Comparison of ENCODE assay signal across 14 cellular contexts in the genomic region with DNA sequence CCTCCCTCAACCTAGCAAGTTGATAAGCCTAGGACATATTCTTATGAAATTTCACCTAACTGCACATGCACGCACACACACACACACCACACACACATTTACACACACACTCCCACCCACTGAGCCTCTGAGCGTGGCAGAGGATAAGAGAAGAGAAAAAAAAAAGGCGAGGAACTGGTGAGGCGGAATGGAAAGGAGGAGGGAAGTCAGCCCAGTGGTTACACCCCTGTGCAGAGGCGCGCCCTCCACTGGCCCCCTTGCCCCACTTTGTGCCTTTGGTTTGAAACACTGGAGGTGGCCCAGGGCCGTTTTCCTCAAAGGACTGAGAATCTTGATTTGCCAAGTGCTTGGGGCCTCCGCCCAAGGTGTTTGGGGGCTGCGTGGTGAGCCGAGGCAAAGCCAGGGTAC. TPM values are rescaled to one million over a fixed set of nuclear protein-coding genes. Genes with fewer than 3 reads are reported as not detected.
DNase-seq lines count a peak whose midpoint lies in the region; ATAC-seq and TF ChIP-seq lines count a peak whose summit lies in the region.
"Had no signal": no experiment of that assay in that cellular context is flagged by ENCODE, and none has a peak within 500 bp of the region (broad histone marks: within the 10 kb centered on the region; RNA-seq: fewer than 3 reads in every experiment).

No MANE protein-coding gene starts in this region.

- H3K4me3 Mint-ChIP-seq in naive B cell = peak overlapping the region in 5 of 8 donors; percentile 10 to 79 (median 46)
- H3K4me3 Mint-ChIP-seq: activated CD4-positive, alpha-beta T cell treated with anti-CD3 and anti-CD28 coated beads, Interleukin-2, amount 10 ng/mL, durations not matched to agents 7 days and 5 days; stimulated activated memory B cell treated with anti-CD40 and anti-IgM and Interleukin-4, amounts not matched to agents 10 μg/mL and 1 μg/mL and 100 μg/mL, for 72 hours had no signal

- H3K27ac Mint-ChIP-seq in naive B cell = peak overlapping the region in 2 of 6 donors; percentile 68 to 94
- H3K27ac Mint-ChIP-seq: activated CD4-positive, alpha-beta T cell treated with anti-CD3 and anti-CD28 coated beads, Interleukin-2, amount 10 ng/mL, durations not matched to agents 7 days and 5 days; CD4-positive, CD25-positive, alpha-beta regulatory T cell; stimulated activated memory B cell treated with anti-CD40 and anti-IgM and Interleukin-4, amounts not matched to agents 10 μg/mL and 1 μg/mL and 100 μg/mL, for 72 hours had no signal

- H3K27me3 ChIP-seq in right atrium auricular region = peaks cover under 1 to 15% of the 10 kb centered on the region in 2 donors
- H3K27me3 ChIP-seq in spleen (replicated peaks in 1 of 7) = peaks cover 0 to 100% (median 92%) of the 10 kb centered on the region in 7 donors
- H3K27me3 ChIP-seq in aorta (ENCODE audit: control insufficient read depth in 1 of 2, insufficient read depth in 2 of 2, low read length in 1 of 2) = peaks cover 0 to 5% of the 10 kb centered on the region in 2 donors

- DNase-seq in right atrium auricular region (ENCODE audit: low spot score) (no peak), left ventricle myocardium superior (no peak), naive B cell (no peak), spleen (no peak), SK-N-DZ (ENCODE audit: low spot score) (no peak), aorta (no peak), NCI-H526 treated with DMSO at 0.1 percent for 48 hours (lab: John Stamatoyannopoulos, UW) (no peak)
- DNase-seq: activated CD4-positive, alpha-beta T cell treated with anti-CD3 and anti-CD28 coated beads, Interleukin-2, amount 10 ng/mL, durations not matched to agents 7 days and 5 days; amniotic stem cell; CD4-positive, CD25-positive, alpha-beta regulatory T cell; mesendoderm; NCI-H2029 treated with DMSO at 0.1 percent for 48 hours had no signal

- peaks cover 0 to 34% of the 10 kb centered on the region in 2 donors for H3K4me1 ChIP-seq in right atrium auricular region
- peaks cover 5 to 39% (median 19%) of the 10 kb centered on the region in 6 donors for H3K4me1 ChIP-seq in spleen
- no peaks in the 10 kb centered on the region for H3K4me1 ChIP-seq in aorta (ENCODE audit: control insufficient read depth in 1 of 2, insufficient read depth in 2 of 2, low read length in 2 of 2)

- H3K27ac ChIP-seq in right atrium auricular region (peak overlapping the region; percentile 67 to 85), cingulate gyrus (ENCODE audit: low read depth, low read length) (peak overlapping the region; percentile 21), spleen (no peak overlapping the region), aorta (ENCODE audit: low read depth in 1 of 2, low read length in 2 of 2) (no peak overlapping the region)

- peaks cover 0 to 29% (median 6%) of the 10 kb centered on the region in 7 donors for H3K9me3 Mint-ChIP-seq in naive B cell
- H3K9me3 Mint-ChIP-seq: activated CD4-positive, alpha-beta T cell treated with anti-CD3 and anti-CD28 coated beads, Interleukin-2, amount 10 ng/mL, durations not matched to agents 7 days and 5 days had no signal

- 29 to 41% (median 35%) methylated on average over 10 of the region's 10 CpGs for WGBS in spleen, 5 donors
- 55% methylated on average over 10 of the region's 10 CpGs for WGBS in aorta, 2 donors

- ATAC-seq in left ventricle myocardium superior (no peak), naive B cell (ENCODE audit: low read depth in 2 of 2) (no peak), aorta (ENCODE audit: low FRiP score) (no peak)
- ATAC-seq: stimulated activated memory B cell treated with anti-CD40 and anti-IgM and Interleukin-4, amounts not matched to agents 10 μg/mL and 1 μg/mL and 100 μg/mL, for 72 hours had no signal

- H3K9me3 ChIP-seq in right atrium auricular region (no peaks in the 10 kb centered on the region), spleen (peaks cover 0 to 6% (median 0%) of the 10 kb centered on the region in 8 donors), aorta (ENCODE audit: control insufficient read depth, low read length) (peaks cover 2% of the 10 kb centered on the region)

- H3K27me3 Mint-ChIP-seq in naive B cell = peaks cover 44 to 60% (median 49%) of the 10 kb centered on the region in 3 donors

- H3K36me3 ChIP-seq in right atrium auricular region = no peaks in the 10 kb centered on the region
- H3K36me3 ChIP-seq in spleen = no peaks in the 10 kb centered on the region
- no peaks in the 10 kb centered on the region for H3K36me3 ChIP-seq in aorta (ENCODE audit: control insufficient read depth in 1 of 2, insufficient read depth in 2 of 2, low read length in 1 of 2)

- peaks cover 9 to 19% (median 14%) of the 10 kb centered on the region in 3 donors for H3K4me1 Mint-ChIP-seq in naive B cell

- peaks cover 0 to 12% of the 10 kb centered on the region in 2 donors for H3K36me3 Mint-ChIP-seq in naive B cell
- H3K36me3 Mint-ChIP-seq: CD4-positive, CD25-positive, alpha-beta regulatory T cell; stimulated activated memory B cell treated with anti-CD40 and anti-IgM and Interleukin-4, amounts not matched to agents 10 μg/mL and 1 μg/mL and 100 μg/mL, for 72 hours had no signal

- intact Hi-C loops in left ventricle myocardium superior (cut with micrococcal nuclease) (no loop called here), spleen (cut with DNase I; ENCODE audit: low total_unique reads) (loop anchor here (10.0 kb wide), 1 partner anchor 201 kb away; no protein-coding TSS in a partner anchor), aorta (cut with DNase I) (loop anchor here (10.0 kb wide), 2 partner anchors 291 to 311 kb away; no protein-coding TSS in a partner anchor)

- peak in 1 of 2 donors; percentile 19 for TF ChIP-seq CTCF in right atrium auricular region (IDR thresholded peaks at IDR 0.05)
- no peak for TF ChIP-seq CTCF in spleen (IDR thresholded peaks at IDR 0.05 in 8 of 11, conservative IDR thresholded peaks at IDR 0.05 in 3 of 11)

- H3K4me3 ChIP-seq in right atrium auricular region (peak overlapping the region; percentile 38 to 51), spleen (peak overlapping the region in 3 of 8 donors; percentile 2 to 25 (median 16)), aorta (ENCODE audit: low read length in 2 of 2) (no peak overlapping the region)

- TF ChIP-seq POLR2A in spleen (IDR thresholded peaks at IDR 0.05) = no peak

RNA-seq across cellular contexts. Expression of gene NR2F1, which starts 20.7 kb away (rescaled TPM):
- total RNA-seq in right atrium auricular region = 10 to 100 TPM; 35.3 to 37.6 TPM
- total RNA-seq in left ventricle myocardium superior = 1.9 TPM
- polyA plus RNA-seq in naive B cell (ENCODE audit: low read depth in 6 of 6) = not detected
- total RNA-seq in spleen = 10 to 100 TPM in 6 of 7 donors, 1 to 10 TPM in 1; 9.6 to 28.8 (median 13.6) TPM
- polyA plus RNA-seq in spleen = 1 to 10 TPM; 2.0 to 4.4 (median 3.5) TPM
- 2.9 and 6.9 TPM in 2 replicates for polyA plus RNA-seq in SK-N-DZ (2014; cell fraction: cytosol; rRNA removed)
- polyA plus RNA-seq in SK-N-DZ (2014; cell fraction: nucleus; rRNA removed) = 1.4 and 9.1 TPM in 2 replicates
- 10 to 100 TPM in 1 of 2 donors, 1 to 10 TPM in 1; 10.0 to 27.0 TPM for total RNA-seq in aorta
- under 1 TPM in 1 of 2 donors, not detected in 1; 0.72 TPM for polyA plus RNA-seq in aorta
- total RNA-seq: activated CD4-positive, alpha-beta T cell treated with anti-CD3 and anti-CD28 coated beads, Interleukin-2, amount 10 ng/mL, durations not matched to agents 7 days and 5 days; CD4-positive, CD25-positive, alpha-beta regulatory T cell had no signal
- polyA plus RNA-seq: CD4-positive, CD25-positive, alpha-beta regulatory T cell had no signal

RNA-seq across cellular contexts. Expression of gene NR2F1-AS1, which starts 22.7 kb away (rescaled TPM):
- total RNA-seq in right atrium auricular region (10 to 100 TPM in 1 of 2 donors, 1 to 10 TPM in 1; 7.1 to 11.0 TPM), left ventricle myocardium superior (0.57 TPM), spleen (10 to 100 TPM in 4 of 7 donors, 1 to 10 TPM in 3; 5.9 to 21.6 (median 11.3) TPM), aorta (10 to 100 TPM in 1 of 2 donors, 1 to 10 TPM in 1; 7.6 to 16.8 TPM)
- polyA plus RNA-seq in naive B cell (ENCODE audit: low read depth in 6 of 6) (not detected), spleen (1 to 10 TPM; 6.2 to 8.6 (median 7.6) TPM), aorta (1 to 10 TPM in 1 of 2 donors, under 1 TPM in 1; 0.08 to 2.8 TPM)
- 0.21 and 0.24 TPM in 2 replicates for polyA plus RNA-seq in SK-N-DZ (2014; cell fraction: cytosol; rRNA removed)
- 2.0 TPM in 1 of 2 replicates, not detected in the other for polyA plus RNA-seq in SK-N-DZ (2014; cell fraction: nucleus; rRNA removed)
- total RNA-seq: activated CD4-positive, alpha-beta T cell treated with anti-CD3 and anti-CD28 coated beads, Interleukin-2, amount 10 ng/mL, durations not matched to agents 7 days and 5 days; CD4-positive, CD25-positive, alpha-beta regulatory T cell had no signal
- polyA plus RNA-seq: CD4-positive, CD25-positive, alpha-beta regulatory T cell had no signal

Comparison
In these comparisons a context has a peak if more than half of its experiments do, and no peak if none do; other contexts are left out.
1. H3K27ac ChIP-seq: peak in right atrium auricular region (2 of 2) and cingulate gyrus (single experiment); none in spleen (0 of 8) and aorta (0 of 2).
2. H3K4me3 ChIP-seq: peak in right atrium auricular region (2 of 2); none in aorta (0 of 2).